9 cellular contexts compared by ENCODE assay signal in genomic region chr20:1415667-1416468, GRCh38. TPM values are rescaled to one million over a fixed set of nuclear protein-coding genes. Genes with fewer than 3 reads are reported as not detected.
DNase-seq lines count a peak whose midpoint lies in the region; FAIRE-seq and TF ChIP-seq lines count a peak whose summit lies in the region.
"Had no signal": no experiment of that assay in that cellular context is flagged by ENCODE, and none has a peak within 500 bp of the region (broad histone marks: within the 10 kb centered on the region; RNA-seq: fewer than 3 reads in every experiment).

No MANE protein-coding gene starts in this region.

- H3K9me3 ChIP-seq in H1 (ENCODE audit: insufficient read depth in 2 of 2, low read depth in 1 of 2, low read length in 1 of 2) (peaks cover 2 to 7% of the 10 kb centered on the region in 2 experiments; a peak in 3 of 4 replicates), osteoblast (ENCODE audit: low read depth, low read length) (no peaks in the 10 kb centered on the region)

- TF ChIP-seq POLR2A in H1 (IDR thresholded peaks at IDR 0.05; ENCODE audit: control extremely low read depth in 1 of 2, low read depth in 2 of 2, low read length in 2 of 2), result no peak

- H2AK5ac ChIP-seq in H1 (ENCODE audit: low read depth, low read length), result no peak overlapping the region

- H3K4me1 ChIP-seq in H1 (replicated peaks in 1 of 4; ENCODE audit: control insufficient read depth in 3 of 4, insufficient read depth in 4 of 4, low read length in 3 of 4) (peaks cover 0 to 3% (median under 1%) of the 10 kb centered on the region in 4 experiments; a peak in 4 of 7 replicates), osteoblast (ENCODE audit: insufficient read depth, low read length) (peaks cover 30% of the 10 kb centered on the region)

- H2AFZ ChIP-seq in H1 (ENCODE audit: low read length) (peak overlapping the region; percentile 36), osteoblast (ENCODE audit: low read length) (no peak overlapping the region)

- no peak overlapping the region for H4K5ac ChIP-seq in H1 (ENCODE audit: insufficient read length, low read depth, low read length)

- H3K27ac ChIP-seq in H1 (ENCODE audit: low read depth, low read length) (no peak overlapping the region), osteoblast (ENCODE audit: low read depth, low read length) (peak overlapping the region; percentile 86)

- no peak overlapping the region for H2BK20ac ChIP-seq in H1 (ENCODE audit: low read length)

- POLR2A ChIA-PET in H1 (lab: Charles Lee; ENCODE audit: partially characterized antibody), result no interaction called here

- CTCF ChIA-PET in H1 (lab: Charles Lee; ENCODE audit: partially characterized antibody), result interaction anchor here (4.1 kb wide), 1 partner anchor 22 kb away, joined by 17 read pairs; no protein-coding TSS in a partner anchor

- TF ChIP-seq EP300 in H1 (IDR thresholded peaks at IDR 0.05; ENCODE audit: borderline replicate concordance in 1 of 2, low read depth in 2 of 2, low read length in 2 of 2), result no peak

- no peak overlapping the region for H3K14ac ChIP-seq in H1 (ENCODE audit: insufficient read length)

- TF ChIP-seq CTCF in H1 (IDR thresholded peaks at IDR 0.05; ENCODE audit: control extremely low read depth in 1 of 3, insufficient read depth in 1 of 3, low read depth in 1 of 3, low read length in 3 of 3) (no peak), osteoblast (IDR thresholded peaks at IDR 0.05; ENCODE audit: extremely low read depth, low read depth, low read length) (no peak), GM20000 (IDR thresholded peaks at IDR 0.05; ENCODE audit: extremely low read depth, missing control alignments) (no peak)

- no peak overlapping the region for H3K56ac ChIP-seq in H1 (replicated peaks; ENCODE audit: insufficient read length, low read depth, low read length)

- peak overlapping the region; percentile 33; the same call in 1 of the 2 replicates for H2BK15ac ChIP-seq in H1 (ENCODE audit: low read length)

- no peak overlapping the region; the same call in 1 of the 2 replicates for H2BK12ac ChIP-seq in H1 (ENCODE audit: low read depth, low read length)

- H3K4me2 ChIP-seq in H1 (ENCODE audit: insufficient read depth in 1 of 2, low read depth in 2 of 2, low read length in 2 of 2) (no peak overlapping the region), osteoblast (ENCODE audit: insufficient read depth, low read length) (no peak overlapping the region)

- in situ Hi-C loops in G401 (cut with HindIII; ENCODE audit: low sequenced_read_pairs) (no loop called here), KBM-7 (cut with MboI; ENCODE audit: low pct_unique_long_range_greater_than_20kb, low sequenced_read_pairs) (no loop called here)

- H3K4me3 ChIP-seq in H1 (ENCODE audit: extremely low read depth in 1 of 4, insufficient read depth in 2 of 4, low read depth in 3 of 4, low read length in 4 of 4), result no peak overlapping the region
- no peak overlapping the region for H3K4me3 ChIP-seq in osteoblast (ENCODE audit: insufficient read depth, low read length)

- H2BK120ac ChIP-seq in H1 (replicated peaks; ENCODE audit: low read depth, low read length), result no peak overlapping the region

- H3K23ac ChIP-seq in H1 (ENCODE audit: insufficient read length), result no peak overlapping the region

- FAIRE-seq in H1 (lab: Jason Lieb, UNC), result no peak
- FAIRE-seq: GM18507 had no signal

- H3K23me2 ChIP-seq in H1 (ENCODE audit: low read depth, low read length), result no peaks in the 10 kb centered on the region

- H3K79me2 ChIP-seq in H1 (ENCODE audit: control insufficient read depth in 1 of 2, insufficient read depth in 2 of 2, low read length in 2 of 2) (no peaks in the 10 kb centered on the region), osteoblast (ENCODE audit: insufficient read depth, low read length) (no peaks in the 10 kb centered on the region)

- no peak for TF ChIP-seq RAD21 in H1 (IDR thresholded peaks at IDR 0.05 in 1 of 2, conservative IDR thresholded peaks at IDR 0.05 in 1 of 2; ENCODE audit: low read depth in 2 of 2, low read length in 2 of 2)

- no peak overlapping the region for H4K8ac ChIP-seq in H1 (ENCODE audit: extremely low read depth, insufficient read depth, low read length)

- 89% methylated on average over 8 of the region's 8 CpGs; no CpG with 5 or more reads in 1 of the 2 experiments for WGBS in H1 (ENCODE audit: extremely low coverage in 1 of 2, insufficient coverage in 1 of 2, insufficient read length in 1 of 2, insufficient replicate concordance in 2 of 2, low coverage in 1 of 2, low lambda C conversion rate in 2 of 2, missing lambda C conversion rate in 1 of 2), 2 experiments

- H3K36me3 ChIP-seq in H1 (ENCODE audit: control insufficient read depth in 2 of 4, insufficient read depth in 4 of 4, low read length in 3 of 4) (no peaks in the 10 kb centered on the region), osteoblast (ENCODE audit: insufficient read depth, low read length) (no peaks in the 10 kb centered on the region)

- no peak overlapping the region for H2BK5ac ChIP-seq in H1 (ENCODE audit: low read depth, low read length)

- no peaks in the 10 kb centered on the region for H3K79me1 ChIP-seq in H1 (ENCODE audit: low read depth, low read length)

- DNase-seq in G401 (ENCODE audit: low spot score), result peak; percentile 12
- DNase-seq in NCI-H460 (ENCODE audit: extremely low read depth, low read depth), result peak; percentile 31
- DNase-seq in H1 (ENCODE audit: low read depth in 1 of 2, low spot score in 2 of 2), result no peak
- DNase-seq in osteoblast (ENCODE audit: insufficient read length, low spot score, missing footprints), result peak; percentile 86
- no peak for DNase-seq in ureter (ENCODE audit: low spot score)
- DNase-seq in GM20000 (ENCODE audit: low spot score), result no peak
- no peak for DNase-seq in KBM-7
- no peak for DNase-seq in ecto neural progenitor cell (ENCODE audit: low spot score)

- H3K9ac ChIP-seq in H1 (replicated peaks in 1 of 4; ENCODE audit: extremely low read depth in 1 of 4, low read depth in 3 of 4, low read length in 3 of 4), result no peak overlapping the region

- no peak overlapping the region for H4K91ac ChIP-seq in H1 (replicated peaks; ENCODE audit: insufficient read length, low read length)

- H4K20me1 ChIP-seq in H1 (replicated peaks in 1 of 2; ENCODE audit: control insufficient read depth in 1 of 2, insufficient read depth in 2 of 2, low read length in 2 of 2), result no peaks in the 10 kb centered on the region
- no peaks in the 10 kb centered on the region for H4K20me1 ChIP-seq in osteoblast (ENCODE audit: insufficient read depth, low read length)

- H3K4ac ChIP-seq in H1 (replicated peaks; ENCODE audit: insufficient read length, low read depth, low read length), result no peak overlapping the region

- no peak overlapping the region for H3K18ac ChIP-seq in H1 (ENCODE audit: extremely low read depth, low read length)

- H3K27me3 ChIP-seq in H1 (replicated peaks in 1 of 4; ENCODE audit: control insufficient read depth in 3 of 4, extremely low read depth in 1 of 4, insufficient read depth in 3 of 4, low read length in 3 of 4) (0 out of 7 replicates have a peak, but pooled peaks cover 0 to 3% (median 0%) of the 10 kb centered on the region in 4 experiments), osteoblast (ENCODE audit: insufficient read depth, low read length) (no peaks in the 10 kb centered on the region)

TF ChIP-seq in H1, 55 proteins besides CTCF, POLR2A, EP300 and RAD21:
- TF ChIP-seq JUND (IDR thresholded peaks at IDR 0.05; ENCODE audit: low read length) (peak; percentile 58; the same call in 1 of the 2 replicates), CTBP2 (IDR thresholded peaks at IDR 0.05; ENCODE audit: borderline replicate concordance, insufficient read depth, insufficient read length, low read length) (no peak)

RNA-seq across cellular contexts. Expression of gene FKBP1A, which starts 23.0 kb away (rescaled TPM):
- 158 and 170 TPM in 2 replicates for total RNA-seq in G401 (2014; rRNA removed; shearing (Covaris generic))
- 140 and 170 TPM in 2 replicates for total RNA-seq in NCI-H460 (2014; rRNA removed; shearing (Covaris generic))
- polyA plus RNA-seq in NCI-H460 (2014; cell fraction: nucleus; rRNA removed), result 102 and 111 TPM in 2 replicates
- 243 and 250 TPM in 2 replicates for total RNA-seq in H1 (2021; fragmentation: NEBNext Ultra II Directional; extraction: Animal tissue kit (Norgen Biotek cat#: 25700))
- 583 and 685 TPM in 2 replicates for polyA plus RNA-seq in H1 (2011; rRNA removed)
- polyA plus RNA-seq in H1 (2011; cell fraction: cytosol; rRNA removed), result 454 TPM
- polyA plus RNA-seq in H1 (2011; cell fraction: nucleus; rRNA removed), result 218 TPM
- 324 to 404 TPM (median 351 TPM) in 4 replicates for polyA plus RNA-seq in H1 (2012, experiment 1 of 2)
- 485 TPM for polyA plus RNA-seq in H1 (2012, experiment 2 of 2)
- polyA plus RNA-seq in H1 (2013, experiment 1 of 2), result 192 TPM
- polyA plus RNA-seq in H1 (2013, experiment 2 of 2), result 207 TPM
- 384 and 553 TPM in 2 replicates for polyA minus RNA-seq in H1 (2011; rRNA and poly(A)+ RNA removed)
- polyA minus RNA-seq in H1 (2011; cell fraction: cytosol; rRNA and poly(A)+ RNA removed), result 108 TPM
- 113 TPM for polyA minus RNA-seq in H1 (2011; cell fraction: nucleus; rRNA and poly(A)+ RNA removed)
- 150 and 154 TPM in 2 replicates for total RNA-seq in osteoblast
- total RNA-seq in ureter, result 260 TPM

RNA-seq across cellular contexts. Expression of gene NSFL1C, which starts 50.8 kb away (rescaled TPM):
- total RNA-seq in G401 (2014; rRNA removed; shearing (Covaris generic)), result 89.2 and 123 TPM in 2 replicates
- total RNA-seq in NCI-H460 (2014; rRNA removed; shearing (Covaris generic)), result 32.5 and 48.4 TPM in 2 replicates
- polyA plus RNA-seq in NCI-H460 (2014; cell fraction: nucleus; rRNA removed), result 22.0 and 36.2 TPM in 2 replicates
- 87.4 and 98.0 TPM in 2 replicates for total RNA-seq in H1 (2021; fragmentation: NEBNext Ultra II Directional; extraction: Animal tissue kit (Norgen Biotek cat#: 25700))
- 21.6 and 21.8 TPM in 2 replicates for polyA plus RNA-seq in H1 (2011; rRNA removed)
- 28.1 TPM for polyA plus RNA-seq in H1 (2011; cell fraction: cytosol; rRNA removed)
- polyA plus RNA-seq in H1 (2011; cell fraction: nucleus; rRNA removed), result 35.8 TPM
- polyA plus RNA-seq in H1 (2012, experiment 1 of 2), result 74.4 to 88.7 TPM (median 80.8 TPM) in 4 replicates
- polyA plus RNA-seq in H1 (2012, experiment 2 of 2), result 54.0 TPM
- 57.0 TPM for polyA plus RNA-seq in H1 (2013, experiment 1 of 2)
- polyA plus RNA-seq in H1 (2013, experiment 2 of 2), result 53.8 TPM
- polyA minus RNA-seq in H1 (2011; rRNA and poly(A)+ RNA removed), result 16.2 and 17.2 TPM in 2 replicates
- 9.6 TPM for polyA minus RNA-seq in H1 (2011; cell fraction: cytosol; rRNA and poly(A)+ RNA removed)
- 47.7 TPM for polyA minus RNA-seq in H1 (2011; cell fraction: nucleus; rRNA and poly(A)+ RNA removed)
- total RNA-seq in osteoblast (23.0 and 30.0 TPM in 2 replicates), ureter (83.9 TPM)

Comparison
In these comparisons a context has a peak if more than half of its experiments do, and no peak if none do; other contexts are left out.
1. DNase-seq: peak in G401 (single experiment), NCI-H460 (single experiment) and osteoblast (single experiment); none in H1 (0 of 2), ureter (single experiment), GM20000 (single experiment), KBM-7 (single experiment) and ecto neural progenitor cell (single experiment).